In the genomic region with DNA sequence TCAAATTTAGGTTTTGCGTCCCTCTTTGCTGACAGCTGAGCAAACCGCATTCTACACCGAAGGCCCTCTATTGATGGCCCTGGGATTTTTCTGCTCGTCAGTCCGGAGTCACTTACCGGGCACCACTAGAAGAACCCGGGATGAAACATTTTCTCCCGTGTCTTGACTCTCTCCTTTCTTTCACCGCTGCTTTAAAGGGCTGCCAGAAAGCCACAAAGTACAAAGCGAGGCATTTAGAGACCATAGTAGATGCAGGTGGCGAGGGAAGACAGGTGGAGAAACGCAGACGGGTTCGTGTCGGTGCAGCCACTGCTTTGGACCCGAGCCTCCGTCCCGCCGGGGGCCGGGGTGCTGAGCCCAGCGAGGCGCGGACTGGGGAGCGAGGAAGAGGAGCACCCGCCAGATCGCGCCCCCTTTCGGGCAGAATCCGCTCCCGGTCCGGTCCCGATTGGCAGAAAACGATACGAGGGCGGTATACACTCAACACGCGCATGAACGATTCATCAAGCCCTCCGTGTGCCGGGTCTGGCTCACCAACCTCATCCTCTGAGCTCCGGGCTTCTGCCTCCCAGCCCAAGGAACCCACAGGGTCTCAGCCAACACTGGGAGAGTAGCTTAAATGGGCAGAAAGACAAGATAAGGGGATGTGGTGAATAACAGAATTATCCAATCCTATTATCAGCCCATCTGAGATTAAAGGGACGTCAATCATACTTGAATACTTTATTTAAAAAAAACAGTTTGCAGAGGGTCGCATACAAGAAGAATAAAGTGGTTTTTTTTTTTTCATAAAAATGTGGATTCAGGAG, we compare ENCODE assay signal across 1 cellular context.
TF ChIP-seq lines count a peak whose summit lies in the region.

No MANE protein-coding gene starts in this region.

TF ChIP-seq in K562, 482 proteins besides CTCF, POLR2A, EP300 and RAD21 (continued from another document and continues in another):
- TF ChIP-seq, protein P1, sequence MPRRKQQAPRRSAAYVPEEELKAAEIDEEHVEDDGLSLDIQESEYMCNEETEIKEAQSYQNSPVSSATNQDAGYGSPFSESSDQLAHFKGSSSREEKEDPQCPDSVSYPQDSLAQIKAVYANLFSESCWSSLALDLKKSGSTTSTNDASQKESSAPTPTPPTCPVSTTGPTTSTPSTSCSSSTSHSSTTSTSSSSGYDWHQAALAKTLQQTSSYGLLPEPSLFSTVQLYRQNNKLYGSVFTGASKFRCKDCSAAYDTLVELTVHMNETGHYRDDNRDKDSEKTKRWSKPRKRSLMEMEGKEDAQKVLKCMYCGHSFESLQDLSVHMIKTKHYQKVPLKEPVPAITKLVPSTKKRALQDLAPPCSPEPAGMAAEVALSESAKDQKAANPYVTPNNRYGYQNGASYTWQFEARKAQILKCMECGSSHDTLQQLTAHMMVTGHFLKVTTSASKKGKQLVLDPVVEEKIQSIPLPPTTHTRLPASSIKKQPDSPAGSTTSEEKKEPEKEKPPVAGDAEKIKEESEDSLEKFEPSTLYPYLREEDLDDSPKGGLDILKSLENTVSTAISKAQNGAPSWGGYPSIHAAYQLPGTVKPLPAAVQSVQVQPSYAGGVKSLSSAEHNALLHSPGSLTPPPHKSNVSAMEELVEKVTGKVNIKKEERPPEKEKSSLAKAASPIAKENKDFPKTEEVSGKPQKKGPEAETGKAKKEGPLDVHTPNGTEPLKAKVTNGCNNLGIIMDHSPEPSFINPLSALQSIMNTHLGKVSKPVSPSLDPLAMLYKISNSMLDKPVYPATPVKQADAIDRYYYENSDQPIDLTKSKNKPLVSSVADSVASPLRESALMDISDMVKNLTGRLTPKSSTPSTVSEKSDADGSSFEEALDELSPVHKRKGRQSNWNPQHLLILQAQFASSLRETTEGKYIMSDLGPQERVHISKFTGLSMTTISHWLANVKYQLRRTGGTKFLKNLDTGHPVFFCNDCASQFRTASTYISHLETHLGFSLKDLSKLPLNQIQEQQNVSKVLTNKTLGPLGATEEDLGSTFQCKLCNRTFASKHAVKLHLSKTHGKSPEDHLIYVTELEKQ (CRISPR knock-in tag; IDR thresholded peaks at IDR 0.05) = no peak
- TF ChIP-seq SRSF3 (IDR thresholded peaks at IDR 0.05; ENCODE audit: insufficient read depth, low read length) (no peak), RBM14 (IDR thresholded peaks at IDR 0.05; ENCODE audit: borderline replicate concordance, insufficient read depth, low read depth, low read length) (no peak), PHF20 (IDR thresholded peaks at IDR 0.05; ENCODE audit: partially characterized antibody) (peak; percentile 63), HDAC8 (tag; IDR thresholded peaks at IDR 0.05) (no peak), GABPB1 (CRISPR knock-in tag; IDR thresholded peaks at IDR 0.05) (peak; percentile 71; the same call in 1 of the 2 replicates), FOXK2 (conservative IDR thresholded peaks at IDR 0.05 in 1 of 2, IDR thresholded peaks at IDR 0.05 in 1 of 2; ENCODE audit: low read depth in 2 of 2) (peak in 1 of 2 experiments; percentile 67; a peak in 2 of 4 replicates), ZNF232 (CRISPR knock-in tag; IDR thresholded peaks at IDR 0.05) (peak; percentile 64; the same call in 1 of the 2 replicates), IRF2 (CRISPR knock-in tag; IDR thresholded peaks at IDR 0.05) (no peak), STAT5A (IDR thresholded peaks at IDR 0.05; ENCODE audit: borderline replicate concordance, low read length) (peak; percentile 20; the same call in 1 of the 2 replicates), ZNF316 (IDR thresholded peaks at IDR 0.05) (peak; percentile 13; the same call in 1 of the 2 replicates), EHMT2 (IDR thresholded peaks at IDR 0.05) (0 out of 2 replicates have a peak, but pooled peaks have one; percentile 47), CXXC5 (CRISPR knock-in tag; IDR thresholded peaks at IDR 0.05) (peak; percentile 82), DPF2 (IDR thresholded peaks at IDR 0.05) (peak; percentile 56; the same call in 1 of the 2 replicates), CREB1 (IDR thresholded peaks at IDR 0.05) (peak; percentile 36; the same call in 1 of the 2 replicates), CREB1 (CRISPR knock-in tag; IDR thresholded peaks at IDR 0.05) (no peak), ZNF197 (CRISPR knock-in tag; IDR thresholded peaks at IDR 0.05; ENCODE audit: low read depth) (no peak), ARID1B (IDR thresholded peaks at IDR 0.05) (peak; percentile 65), CCAR2 (IDR thresholded peaks at IDR 0.05; ENCODE audit: low read depth, low read length) (no peak), TBP (optimal IDR thresholded peaks at IDR 0.05; ENCODE audit: low read depth, low read length) (no peak), RBM34 (IDR thresholded peaks at IDR 0.05; ENCODE audit: borderline replicate concordance, insufficient read depth, low read length) (no peak), CCNT2 (IDR thresholded peaks at IDR 0.05; ENCODE audit: borderline replicate concordance, extremely low read depth, insufficient read length, low read depth, low read length) (peak; percentile 52), TSC22D4 (tag; IDR thresholded peaks at IDR 0.05) (no peak)
- TF ChIP-seq, protein P2, sequence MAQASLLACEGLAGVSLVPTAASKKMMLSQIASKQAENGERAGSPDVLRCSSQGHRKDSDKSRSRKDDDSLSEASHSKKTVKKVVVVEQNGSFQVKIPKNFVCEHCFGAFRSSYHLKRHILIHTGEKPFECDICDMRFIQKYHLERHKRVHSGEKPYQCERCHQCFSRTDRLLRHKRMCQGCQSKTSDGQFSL (CRISPR knock-in tag; IDR thresholded peaks at IDR 0.05) = peak; percentile 64; the same call in 1 of the 2 replicates
- TF ChIP-seq, protein P2 (tag; IDR thresholded peaks at IDR 0.05) = no peak
- TF ChIP-seq, protein P3, sequence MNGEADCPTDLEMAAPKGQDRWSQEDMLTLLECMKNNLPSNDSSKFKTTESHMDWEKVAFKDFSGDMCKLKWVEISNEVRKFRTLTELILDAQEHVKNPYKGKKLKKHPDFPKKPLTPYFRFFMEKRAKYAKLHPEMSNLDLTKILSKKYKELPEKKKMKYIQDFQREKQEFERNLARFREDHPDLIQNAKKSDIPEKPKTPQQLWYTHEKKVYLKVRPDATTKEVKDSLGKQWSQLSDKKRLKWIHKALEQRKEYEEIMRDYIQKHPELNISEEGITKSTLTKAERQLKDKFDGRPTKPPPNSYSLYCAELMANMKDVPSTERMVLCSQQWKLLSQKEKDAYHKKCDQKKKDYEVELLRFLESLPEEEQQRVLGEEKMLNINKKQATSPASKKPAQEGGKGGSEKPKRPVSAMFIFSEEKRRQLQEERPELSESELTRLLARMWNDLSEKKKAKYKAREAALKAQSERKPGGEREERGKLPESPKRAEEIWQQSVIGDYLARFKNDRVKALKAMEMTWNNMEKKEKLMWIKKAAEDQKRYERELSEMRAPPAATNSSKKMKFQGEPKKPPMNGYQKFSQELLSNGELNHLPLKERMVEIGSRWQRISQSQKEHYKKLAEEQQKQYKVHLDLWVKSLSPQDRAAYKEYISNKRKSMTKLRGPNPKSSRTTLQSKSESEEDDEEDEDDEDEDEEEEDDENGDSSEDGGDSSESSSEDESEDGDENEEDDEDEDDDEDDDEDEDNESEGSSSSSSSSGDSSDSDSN (IDR thresholded peaks at IDR 0.05; ENCODE audit: borderline replicate concordance in 1 of 2, low read depth in 2 of 2, low read length in 2 of 2) = peak; percentile 95 to 99; a peak in 3 of 4 replicates
- TF ChIP-seq, protein P4, sequence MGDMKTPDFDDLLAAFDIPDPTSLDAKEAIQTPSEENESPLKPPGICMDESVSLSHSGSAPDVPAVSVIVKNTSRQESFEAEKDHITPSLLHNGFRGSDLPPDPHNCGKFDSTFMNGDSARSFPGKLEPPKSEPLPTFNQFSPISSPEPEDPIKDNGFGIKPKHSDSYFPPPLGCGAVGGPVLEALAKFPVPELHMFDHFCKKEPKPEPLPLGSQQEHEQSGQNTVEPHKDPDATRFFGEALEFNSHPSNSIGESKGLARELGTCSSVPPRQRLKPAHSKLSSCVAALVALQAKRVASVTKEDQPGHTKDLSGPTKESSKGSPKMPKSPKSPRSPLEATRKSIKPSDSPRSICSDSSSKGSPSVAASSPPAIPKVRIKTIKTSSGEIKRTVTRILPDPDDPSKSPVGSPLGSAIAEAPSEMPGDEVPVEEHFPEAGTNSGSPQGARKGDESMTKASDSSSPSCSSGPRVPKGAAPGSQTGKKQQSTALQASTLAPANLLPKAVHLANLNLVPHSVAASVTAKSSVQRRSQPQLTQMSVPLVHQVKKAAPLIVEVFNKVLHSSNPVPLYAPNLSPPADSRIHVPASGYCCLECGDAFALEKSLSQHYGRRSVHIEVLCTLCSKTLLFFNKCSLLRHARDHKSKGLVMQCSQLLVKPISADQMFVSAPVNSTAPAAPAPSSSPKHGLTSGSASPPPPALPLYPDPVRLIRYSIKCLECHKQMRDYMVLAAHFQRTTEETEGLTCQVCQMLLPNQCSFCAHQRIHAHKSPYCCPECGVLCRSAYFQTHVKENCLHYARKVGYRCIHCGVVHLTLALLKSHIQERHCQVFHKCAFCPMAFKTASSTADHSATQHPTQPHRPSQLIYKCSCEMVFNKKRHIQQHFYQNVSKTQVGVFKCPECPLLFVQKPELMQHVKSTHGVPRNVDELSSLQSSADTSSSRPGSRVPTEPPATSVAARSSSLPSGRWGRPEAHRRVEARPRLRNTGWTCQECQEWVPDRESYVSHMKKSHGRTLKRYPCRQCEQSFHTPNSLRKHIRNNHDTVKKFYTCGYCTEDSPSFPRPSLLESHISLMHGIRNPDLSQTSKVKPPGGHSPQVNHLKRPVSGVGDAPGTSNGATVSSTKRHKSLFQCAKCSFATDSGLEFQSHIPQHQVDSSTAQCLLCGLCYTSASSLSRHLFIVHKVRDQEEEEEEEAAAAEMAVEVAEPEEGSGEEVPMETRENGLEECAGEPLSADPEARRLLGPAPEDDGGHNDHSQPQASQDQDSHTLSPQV (IDR thresholded peaks at IDR 0.05) = no peak
- TF ChIP-seq, protein P5, sequence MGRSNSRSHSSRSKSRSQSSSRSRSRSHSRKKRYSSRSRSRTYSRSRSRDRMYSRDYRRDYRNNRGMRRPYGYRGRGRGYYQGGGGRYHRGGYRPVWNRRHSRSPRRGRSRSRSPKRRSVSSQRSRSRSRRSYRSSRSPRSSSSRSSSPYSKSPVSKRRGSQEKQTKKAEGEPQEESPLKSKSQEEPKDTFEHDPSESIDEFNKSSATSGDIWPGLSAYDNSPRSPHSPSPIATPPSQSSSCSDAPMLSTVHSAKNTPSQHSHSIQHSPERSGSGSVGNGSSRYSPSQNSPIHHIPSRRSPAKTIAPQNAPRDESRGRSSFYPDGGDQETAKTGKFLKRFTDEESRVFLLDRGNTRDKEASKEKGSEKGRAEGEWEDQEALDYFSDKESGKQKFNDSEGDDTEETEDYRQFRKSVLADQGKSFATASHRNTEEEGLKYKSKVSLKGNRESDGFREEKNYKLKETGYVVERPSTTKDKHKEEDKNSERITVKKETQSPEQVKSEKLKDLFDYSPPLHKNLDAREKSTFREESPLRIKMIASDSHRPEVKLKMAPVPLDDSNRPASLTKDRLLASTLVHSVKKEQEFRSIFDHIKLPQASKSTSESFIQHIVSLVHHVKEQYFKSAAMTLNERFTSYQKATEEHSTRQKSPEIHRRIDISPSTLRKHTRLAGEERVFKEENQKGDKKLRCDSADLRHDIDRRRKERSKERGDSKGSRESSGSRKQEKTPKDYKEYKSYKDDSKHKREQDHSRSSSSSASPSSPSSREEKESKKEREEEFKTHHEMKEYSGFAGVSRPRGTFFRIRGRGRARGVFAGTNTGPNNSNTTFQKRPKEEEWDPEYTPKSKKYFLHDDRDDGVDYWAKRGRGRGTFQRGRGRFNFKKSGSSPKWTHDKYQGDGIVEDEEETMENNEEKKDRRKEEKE (IDR thresholded peaks at IDR 0.05; ENCODE audit: borderline replicate concordance in 1 of 2, control insufficient read depth in 1 of 2, low read depth in 2 of 2, low read length in 1 of 2) = no peak
- TF ChIP-seq, protein P6, sequence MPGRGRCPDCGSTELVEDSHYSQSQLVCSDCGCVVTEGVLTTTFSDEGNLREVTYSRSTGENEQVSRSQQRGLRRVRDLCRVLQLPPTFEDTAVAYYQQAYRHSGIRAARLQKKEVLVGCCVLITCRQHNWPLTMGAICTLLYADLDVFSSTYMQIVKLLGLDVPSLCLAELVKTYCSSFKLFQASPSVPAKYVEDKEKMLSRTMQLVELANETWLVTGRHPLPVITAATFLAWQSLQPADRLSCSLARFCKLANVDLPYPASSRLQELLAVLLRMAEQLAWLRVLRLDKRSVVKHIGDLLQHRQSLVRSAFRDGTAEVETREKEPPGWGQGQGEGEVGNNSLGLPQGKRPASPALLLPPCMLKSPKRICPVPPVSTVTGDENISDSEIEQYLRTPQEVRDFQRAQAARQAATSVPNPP (IDR thresholded peaks at IDR 0.05; ENCODE audit: borderline replicate concordance, insufficient read depth, insufficient read length) = no peak
- TF ChIP-seq, protein P7, sequence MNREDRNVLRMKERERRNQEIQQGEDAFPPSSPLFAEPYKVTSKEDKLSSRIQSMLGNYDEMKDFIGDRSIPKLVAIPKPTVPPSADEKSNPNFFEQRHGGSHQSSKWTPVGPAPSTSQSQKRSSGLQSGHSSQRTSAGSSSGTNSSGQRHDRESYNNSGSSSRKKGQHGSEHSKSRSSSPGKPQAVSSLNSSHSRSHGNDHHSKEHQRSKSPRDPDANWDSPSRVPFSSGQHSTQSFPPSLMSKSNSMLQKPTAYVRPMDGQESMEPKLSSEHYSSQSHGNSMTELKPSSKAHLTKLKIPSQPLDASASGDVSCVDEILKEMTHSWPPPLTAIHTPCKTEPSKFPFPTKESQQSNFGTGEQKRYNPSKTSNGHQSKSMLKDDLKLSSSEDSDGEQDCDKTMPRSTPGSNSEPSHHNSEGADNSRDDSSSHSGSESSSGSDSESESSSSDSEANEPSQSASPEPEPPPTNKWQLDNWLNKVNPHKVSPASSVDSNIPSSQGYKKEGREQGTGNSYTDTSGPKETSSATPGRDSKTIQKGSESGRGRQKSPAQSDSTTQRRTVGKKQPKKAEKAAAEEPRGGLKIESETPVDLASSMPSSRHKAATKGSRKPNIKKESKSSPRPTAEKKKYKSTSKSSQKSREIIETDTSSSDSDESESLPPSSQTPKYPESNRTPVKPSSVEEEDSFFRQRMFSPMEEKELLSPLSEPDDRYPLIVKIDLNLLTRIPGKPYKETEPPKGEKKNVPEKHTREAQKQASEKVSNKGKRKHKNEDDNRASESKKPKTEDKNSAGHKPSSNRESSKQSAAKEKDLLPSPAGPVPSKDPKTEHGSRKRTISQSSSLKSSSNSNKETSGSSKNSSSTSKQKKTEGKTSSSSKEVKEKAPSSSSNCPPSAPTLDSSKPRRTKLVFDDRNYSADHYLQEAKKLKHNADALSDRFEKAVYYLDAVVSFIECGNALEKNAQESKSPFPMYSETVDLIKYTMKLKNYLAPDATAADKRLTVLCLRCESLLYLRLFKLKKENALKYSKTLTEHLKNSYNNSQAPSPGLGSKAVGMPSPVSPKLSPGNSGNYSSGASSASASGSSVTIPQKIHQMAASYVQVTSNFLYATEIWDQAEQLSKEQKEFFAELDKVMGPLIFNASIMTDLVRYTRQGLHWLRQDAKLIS (CRISPR knock-in tag; IDR thresholded peaks at IDR 0.05) = no peak
